Comparison of ENCODE assay signal across 9 cellular contexts in the genomic region with DNA sequence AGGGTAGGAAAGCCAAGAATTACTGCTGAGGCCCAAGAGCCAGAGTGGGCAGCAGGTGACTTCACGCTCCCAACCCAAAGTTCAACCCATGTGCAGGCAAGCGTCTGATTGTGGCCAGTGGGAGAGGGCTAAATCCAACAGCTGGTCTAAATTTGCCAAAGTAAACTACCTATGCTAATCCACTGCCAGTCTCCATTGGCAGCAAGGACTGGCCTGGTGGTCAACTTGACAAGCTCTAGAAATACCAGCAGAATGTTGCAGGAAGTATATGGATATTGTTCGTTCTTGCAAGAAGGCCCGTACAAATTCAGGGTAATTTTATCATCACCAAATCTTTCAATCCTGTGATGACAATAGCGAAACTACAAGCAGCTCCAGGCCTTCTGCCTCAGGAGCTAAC. TPM values are rescaled to one million over a fixed set of nuclear protein-coding genes. Genes with fewer than 3 reads are reported as not detected.
DNase-seq lines count a peak whose midpoint lies in the region; ATAC-seq and TF ChIP-seq lines count a peak whose summit lies in the region.
"Had no signal": no experiment of that assay in that cellular context is flagged by ENCODE, and none has a peak within 500 bp of the region (broad histone marks: within the 10 kb centered on the region; RNA-seq: fewer than 3 reads in every experiment).

No MANE protein-coding gene starts in this region.

- H3K36me3 ChIP-seq in mucosa of rectum (ENCODE audit: control insufficient read depth in 2 of 2, insufficient read depth in 2 of 2, low read length in 2 of 2) (peaks cover 0 to 6% of the 10 kb centered on the region in 2 donors), uterus (no peaks in the 10 kb centered on the region)

- H3K9me3 ChIP-seq in right cardiac atrium (ENCODE audit: control insufficient read depth, low read length): no peaks in the 10 kb centered on the region
- no peaks in the 10 kb centered on the region for H3K9me3 ChIP-seq in mucosa of rectum (ENCODE audit: control insufficient read depth in 2 of 2, low read length in 2 of 2)
- H3K9me3 ChIP-seq in uterus: no peaks in the 10 kb centered on the region
- H3K9me3 ChIP-seq: mucosa of descending colon had no signal

- H3K27me3 Mint-ChIP-seq in brain: peaks cover 25% of the 10 kb centered on the region

- peaks cover 47% of the 10 kb centered on the region for H3K4me1 Mint-ChIP-seq in brain

- H3K4me1 ChIP-seq in right cardiac atrium (ENCODE audit: control insufficient read depth, insufficient read depth, low read length): peaks cover 28% of the 10 kb centered on the region
- peaks cover 56 to 67% of the 10 kb centered on the region in 2 donors for H3K4me1 ChIP-seq in mucosa of rectum (ENCODE audit: control insufficient read depth in 2 of 2, insufficient read depth in 2 of 2, low read length in 2 of 2)
- peaks cover 0 to 28% of the 10 kb centered on the region in 2 donors for H3K4me1 ChIP-seq in uterus

- H3K27me3 ChIP-seq in right cardiac atrium (ENCODE audit: control insufficient read depth, insufficient read depth) (no peaks in the 10 kb centered on the region), mucosa of rectum (ENCODE audit: control insufficient read depth in 2 of 2, insufficient read depth in 2 of 2, low read length in 2 of 2) (no peaks in the 10 kb centered on the region), uterus (no peaks in the 10 kb centered on the region)

- intact Hi-C loops in right cardiac atrium (cut with DNase I): no loop called here
- intact Hi-C loops in left cardiac atrium (cut with DNase I): no loop called here
- intact Hi-C loops in uterus (cut with DNase I; ENCODE audit: low total_unique reads): no loop called here

- peak overlapping the region; percentile 90 to 94 for H3K9ac ChIP-seq in mucosa of rectum (ENCODE audit: low read depth in 1 of 2, low read length in 2 of 2)

- TF ChIP-seq CTCF in brain (conservative IDR thresholded peaks at IDR 0.05): no peak
- no peak for TF ChIP-seq CTCF in uterus (IDR thresholded peaks at IDR 0.05)

- H3K36me3 Mint-ChIP-seq in brain: no peaks in the 10 kb centered on the region

- H3K27ac ChIP-seq in right cardiac atrium (ENCODE audit: low read length) (peak overlapping the region; percentile 67), mucosa of rectum (ENCODE audit: low read depth in 2 of 2, low read length in 2 of 2) (peak overlapping the region; percentile 98), uterus (peak overlapping the region; percentile 90 to 91)

- DNase-seq in right cardiac atrium (no peak), left cardiac atrium (no peak), uterus (no peak), GM19240 (ENCODE audit: insufficient read length, low spot score) (no peak), HCEC 1CT (no peak)

- H3K9me3 Mint-ChIP-seq in brain: peaks cover 0 to 3% (median 0%) of the 10 kb centered on the region in 5 experiments

- H3K4me3 ChIP-seq in right cardiac atrium (ENCODE audit: low read length): no peak overlapping the region
- H3K4me3 ChIP-seq in mucosa of rectum (ENCODE audit: low read length in 2 of 2): peak overlapping the region; percentile 11 to 94
- peak overlapping the region in 1 of 2 donors; percentile 73 for H3K4me3 ChIP-seq in uterus

- ATAC-seq in right cardiac atrium: no peak
- ATAC-seq in left cardiac atrium: no peak
- no peak for ATAC-seq in HG02763 (IDR thresholded peaks at IDR 0.05; ENCODE audit: unreplicated experiment)

- WGBS in right cardiac atrium: 67% methylated on average over 5 of the region's 5 CpGs

- peak overlapping the region in 2 of 5 experiments; percentile 45 to 79 for H3K27ac Mint-ChIP-seq in brain

- TF ChIP-seq POLR2A in uterus (IDR thresholded peaks at IDR 0.05): no peak

- H3K4me3 Mint-ChIP-seq in brain: peak overlapping the region; percentile 80 to 91 (median 86)

RNA-seq across cellular contexts. Expression of a gene that starts 1.5 kb away (rescaled TPM):
- total RNA-seq in right cardiac atrium (10 to 100 TPM; 32.6 to 44.4 (median 37.9) TPM), left cardiac atrium (10 to 100 TPM; 33.2 to 37.1 TPM), uterus (100 to 1,000 TPM in 1 of 4 donors, 10 to 100 TPM in 3; 11.2 to 125 (median 63.8) TPM)
- polyA plus RNA-seq in right cardiac atrium (29.3 TPM), brain (ENCODE audit: insufficient read depth, low read depth, low replicate concordance) (34.6 TPM)

RNA-seq across cellular contexts. Expression of a gene that starts 8.3 kb away (rescaled TPM):
- total RNA-seq in right cardiac atrium (under 1 TPM; 0.24 to 0.54 (median 0.49) TPM), left cardiac atrium (under 1 TPM in 1 of 2 donors, not detected in 1; 0.27 TPM), uterus (1 to 10 TPM in 2 of 4 donors, not detected in 2; 1.1 to 3.5 TPM)
- polyA plus RNA-seq in right cardiac atrium (0.11 TPM), brain (ENCODE audit: insufficient read depth, low read depth, low replicate concordance) (1.0 TPM)

RNA-seq across cellular contexts. Expression of a gene that starts 43.4 kb away (rescaled TPM):
- total RNA-seq in right cardiac atrium (10 to 100 TPM; 57.4 to 72.0 (median 62.3) TPM), left cardiac atrium (10 to 100 TPM; 58.0 to 58.8 TPM), uterus (10 to 100 TPM; 19.5 to 66.4 (median 38.8) TPM)
- polyA plus RNA-seq in right cardiac atrium (76.9 TPM), brain (ENCODE audit: insufficient read depth, low read depth, low replicate concordance) (107 TPM)
